ENCODE assay signal across 22 cellular contexts in the genomic region with DNA sequence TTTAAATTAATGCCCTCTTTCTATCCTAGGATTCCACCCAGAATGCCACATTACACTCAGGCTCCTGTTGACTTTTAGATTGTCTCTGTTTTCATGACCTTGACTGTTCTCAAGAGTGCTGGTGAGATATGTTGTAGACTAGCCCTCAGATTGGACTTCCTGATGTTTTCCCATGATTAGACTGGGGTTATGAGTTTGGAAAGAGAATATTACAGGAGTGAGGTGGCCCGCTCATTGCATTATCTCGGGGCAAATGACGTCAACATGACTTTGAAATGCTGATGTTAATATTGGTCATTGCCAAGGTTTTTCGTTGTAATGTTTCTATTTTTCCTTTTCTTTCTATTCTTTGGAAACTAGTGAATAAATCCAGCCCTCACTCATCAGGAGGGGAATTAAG.
DNase-seq lines count a peak whose midpoint lies in the region; ATAC-seq, FAIRE-seq and TF ChIP-seq lines count a peak whose summit lies in the region.
"Had no signal": no experiment of that assay in that cellular context is flagged by ENCODE, and none has a peak within 500 bp of the region (broad histone marks: within the 10 kb centered on the region; RNA-seq: fewer than 3 reads in every experiment).

No MANE protein-coding gene starts in this region.

- TF ChIP-seq POLR2A in HepG2 (IDR thresholded peaks at IDR 0.05; ENCODE audit: insufficient read depth in 1 of 2, low read depth in 2 of 2, low read length in 2 of 2), result no peak
- no peak for TF ChIP-seq POLR2A in right lobe of liver (IDR thresholded peaks at IDR 0.05)

- no peaks in the 10 kb centered on the region for H3K36me3 ChIP-seq in HepG2 (replicated peaks in 1 of 2; ENCODE audit: control insufficient read depth in 1 of 2, insufficient read depth in 2 of 2, low read length in 2 of 2)
- no peaks in the 10 kb centered on the region for H3K36me3 ChIP-seq in right lobe of liver
- H3K36me3 ChIP-seq in pancreas, result no peaks in the 10 kb centered on the region
- H3K36me3 ChIP-seq: BLaER1, HAP-1 had no signal

- H3K27me3 ChIP-seq in HepG2 (ENCODE audit: control insufficient read depth in 1 of 2, insufficient read depth in 2 of 2, low read length in 2 of 2) (no peaks in the 10 kb centered on the region), right lobe of liver (no peaks in the 10 kb centered on the region), pancreas (no peaks in the 10 kb centered on the region)
- H3K27me3 ChIP-seq: BLaER1 had no signal

- TF ChIP-seq CTCF in HepG2 (CRISPR knock-in tag; IDR thresholded peaks at IDR 0.05) (no peak), right lobe of liver (IDR thresholded peaks at IDR 0.05) (no peak), fibroblast of the aortic adventitia (IDR thresholded peaks at IDR 0.05; ENCODE audit: insufficient read depth, low read length) (no peak), pancreas (IDR thresholded peaks at IDR 0.05) (no peak)

- H3K9me3 ChIP-seq in HepG2 (ENCODE audit: low read length), result peaks cover 29% of the 10 kb centered on the region
- H3K9me3 ChIP-seq in right lobe of liver, result no peaks in the 10 kb centered on the region
- no peaks in the 10 kb centered on the region for H3K9me3 ChIP-seq in pancreas
- H3K9me3 ChIP-seq: BLaER1, Caco-2, HAP-1 had no signal

- ATAC-seq in HepG2 (no peak), right lobe of liver (no peak), pancreas (peak in 3 of 4 donors; percentile 50 to 80 (median 62))
- ATAC-seq: CD8-positive, alpha-beta T cell had no signal

- no peak overlapping the region for H3K27ac ChIP-seq in HepG2 (ENCODE audit: extremely low read length, insufficient read depth, low read length)
- H3K27ac ChIP-seq in right lobe of liver, result no peak overlapping the region
- no peak overlapping the region for H3K27ac ChIP-seq in pancreas
- H3K27ac ChIP-seq: 22Rv1, BLaER1, C4-2B had no signal

- no TSS peak for BruUV-seq in HepG2 (replicated peaks; lab: Mats Ljungman, UMichigan)

- H4K20me1 ChIP-seq in HepG2 (ENCODE audit: insufficient read depth, low read length), result no peaks in the 10 kb centered on the region
- H4K20me1 ChIP-seq: BLaER1 had no signal

- H3K9ac ChIP-seq in HepG2 (ENCODE audit: insufficient read depth, low read depth, low read length), result no peak overlapping the region
- H3K9ac ChIP-seq: BLaER1 had no signal

- POLR2A ChIA-PET in HepG2 (lab: Yijun Ruan, JAX), result no interaction called here

- in situ Hi-C loops in HepG2 (cut with HindIII; ENCODE audit: extremely low pct_ligation_motif_present, low pct_unique_long_range_greater_than_20kb), result no loop called here

- no peak for TF ChIP-seq RAD21 in HepG2 (CRISPR knock-in tag; IDR thresholded peaks at IDR 0.05)

- TF ChIP-seq EP300 in HepG2 (IDR thresholded peaks at IDR 0.05; ENCODE audit: low read depth in 2 of 2, low read length in 2 of 2) (no peak), HepG2 (CRISPR knock-in tag; IDR thresholded peaks at IDR 0.05; ENCODE audit: borderline replicate concordance) (no peak)

- CTCF ChIA-PET in HepG2 (lab: Yijun Ruan, JAX; ENCODE audit: low intra/inter-chr PET ratio, low total read pairs), result no interaction called here

- DNase-seq in HepG2 (ENCODE audit: low spot score), result no peak
- DNase-seq in right lobe of liver, result no peak
- peak; percentile 12 for DNase-seq in fibroblast of the aortic adventitia (ENCODE audit: low read depth)
- DNase-seq in pancreas, result no peak
- DNase-seq in activated gamma-delta T cell (lab: John Stamatoyannopoulos, UW), result no peak
- DNase-seq in HPDE6-E6E7 (ENCODE audit: extremely low spot score), result no peak
- DNase-seq in activated CD4-positive, CD25-positive, alpha-beta regulatory T cell (lab: John Stamatoyannopoulos, UW), result no peak
- DNase-seq: Caco-2; CD4-positive, CD25-positive, alpha-beta regulatory T cell; CD8-positive, alpha-beta T cell; DMS153; DND-41; GOT3; HFFc6 had no signal

- FAIRE-seq in HepG2 (lab: Jason Lieb, UNC), result no peak
- FAIRE-seq in pancreas (lab: Jason Lieb, UNC), result no peak
- FAIRE-seq: A204.1, G401.6, GM12892, H54 had no signal

- H2AFZ ChIP-seq in HepG2 (ENCODE audit: low read length), result no peak overlapping the region

- no peaks in the 10 kb centered on the region for H3K79me2 ChIP-seq in HepG2 (ENCODE audit: insufficient read depth, low read length)

- H3K4me1 ChIP-seq in HepG2 (ENCODE audit: insufficient read depth, low read length) (no peaks in the 10 kb centered on the region), right lobe of liver (no peaks in the 10 kb centered on the region), pancreas (peaks cover 0 to 7% (median 0%) of the 10 kb centered on the region in 3 donors)
- H3K4me1 ChIP-seq: BLaER1, Caco-2, HAP-1 had no signal

- H3K4me2 ChIP-seq in HepG2 (ENCODE audit: low read depth, low read length), result no peak overlapping the region
- H3K4me2 ChIP-seq: BLaER1 had no signal

- intact Hi-C loops in HepG2 (cut with micrococcal nuclease; ENCODE audit: unreplicated experiment), result no loop called here
- intact Hi-C loops in right lobe of liver (cut with DNase I), result no loop called here
- intact Hi-C loops in pancreas (cut with DNase I), result no loop called here

- WGBS in HepG2 (ENCODE audit: low lambda C conversion rate), result 3% methylated on average over 4 of the region's 4 CpGs
- WGBS in right lobe of liver (ENCODE audit: insufficient coverage, low coverage, low lambda C conversion rate, missing lambda C conversion rate), result 77% methylated on average over 4 of the region's 4 CpGs
- WGBS in pancreas, 2 donors, result 42 to 50% methylated on average over 4 of the region's 4 CpGs

- no peak overlapping the region for H3K4me3 ChIP-seq in HepG2 (replicated peaks in 1 of 3; ENCODE audit: insufficient read depth in 1 of 3, low read depth in 2 of 3, low read length in 3 of 3)
- no peak overlapping the region for H3K4me3 ChIP-seq in right lobe of liver
- no peak overlapping the region for H3K4me3 ChIP-seq in fibroblast of the aortic adventitia (ENCODE audit: low read depth, low read length)
- no peak overlapping the region for H3K4me3 ChIP-seq in pancreas
- H3K4me3 ChIP-seq: BLaER1, HAP-1 had no signal

TF ChIP-seq in HepG2, 621 proteins besides CTCF, POLR2A, EP300 and RAD21:
- TF ChIP-seq SETDB1 (CRISPR knock-in tag; IDR thresholded peaks at IDR 0.05; ENCODE audit: borderline replicate concordance), result no peak
- peak; percentile 71 for TF ChIP-seq ATF7 (IDR thresholded peaks at IDR 0.05)
- TF ChIP-seq ATF7 (CRISPR knock-in tag; IDR thresholded peaks at IDR 0.05), result no peak
- peak; percentile 79 for TF ChIP-seq CREB1 (IDR thresholded peaks at IDR 0.05)
- TF ChIP-seq CREB1 (CRISPR knock-in tag; IDR thresholded peaks at IDR 0.05), result no peak

Comparison
In these comparisons a context has a peak if more than half of its experiments do, and no peak if none do; other contexts are left out.
1. ATAC-seq: peak in pancreas (3 of 4); none in HepG2 (single experiment) and right lobe of liver (0 of 4).